Comparison of ENCODE assay signal across 2 cellular contexts in the genomic region with DNA sequence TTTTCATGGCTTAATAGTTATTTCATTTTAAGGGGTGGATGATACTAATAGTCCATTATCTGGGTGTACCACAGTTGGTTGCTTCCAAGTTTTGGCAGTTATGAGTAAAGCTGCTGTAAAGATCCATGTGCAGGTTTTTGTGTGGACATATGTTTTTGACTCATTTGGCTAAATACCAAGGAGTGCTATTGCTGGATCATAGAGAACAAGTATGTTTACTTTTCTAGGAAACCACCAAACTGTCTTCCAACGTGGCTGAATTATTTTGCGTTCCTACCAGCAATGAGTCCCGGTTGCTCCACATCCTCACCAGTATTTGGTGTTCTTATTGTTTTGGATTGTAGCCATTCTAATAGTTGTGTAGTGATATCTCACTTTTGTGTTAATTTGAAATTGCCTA.
TF ChIP-seq lines count a peak whose summit lies in the region.

No MANE protein-coding gene starts in this region.

TF ChIP-seq in SK-N-SH, 30 proteins besides CTCF, POLR2A, EP300 and RAD21 (continued from another document):
- TF ChIP-seq, protein P1, sequence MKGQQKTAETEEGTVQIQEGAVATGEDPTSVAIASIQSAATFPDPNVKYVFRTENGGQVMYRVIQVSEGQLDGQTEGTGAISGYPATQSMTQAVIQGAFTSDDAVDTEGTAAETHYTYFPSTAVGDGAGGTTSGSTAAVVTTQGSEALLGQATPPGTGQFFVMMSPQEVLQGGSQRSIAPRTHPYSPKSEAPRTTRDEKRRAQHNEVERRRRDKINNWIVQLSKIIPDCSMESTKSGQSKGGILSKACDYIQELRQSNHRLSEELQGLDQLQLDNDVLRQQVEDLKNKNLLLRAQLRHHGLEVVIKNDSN (IDR thresholded peaks at IDR 0.05; ENCODE audit: borderline replicate concordance, low read depth): no peak
- TF ChIP-seq RFX5 (IDR thresholded peaks at IDR 0.05; ENCODE audit: low read length) (no peak), TEAD4 (IDR thresholded peaks at IDR 0.05; ENCODE audit: borderline replicate concordance, insufficient read depth) (no peak), NFIC (IDR thresholded peaks at IDR 0.05; ENCODE audit: borderline replicate concordance) (peak; percentile 56; the same call in 1 of the 2 replicates), JUND (IDR thresholded peaks at IDR 0.05) (peak; percentile 28; the same call in 1 of the 2 replicates), EZH2phosphoT487 (IDR thresholded peaks at IDR 0.05; ENCODE audit: borderline replicate concordance, low read depth) (no peak), RCOR1 (IDR thresholded peaks at IDR 0.05; ENCODE audit: low read length) (no peak), ELF1 (IDR thresholded peaks at IDR 0.05) (no peak)
- TF ChIP-seq, protein P2, sequence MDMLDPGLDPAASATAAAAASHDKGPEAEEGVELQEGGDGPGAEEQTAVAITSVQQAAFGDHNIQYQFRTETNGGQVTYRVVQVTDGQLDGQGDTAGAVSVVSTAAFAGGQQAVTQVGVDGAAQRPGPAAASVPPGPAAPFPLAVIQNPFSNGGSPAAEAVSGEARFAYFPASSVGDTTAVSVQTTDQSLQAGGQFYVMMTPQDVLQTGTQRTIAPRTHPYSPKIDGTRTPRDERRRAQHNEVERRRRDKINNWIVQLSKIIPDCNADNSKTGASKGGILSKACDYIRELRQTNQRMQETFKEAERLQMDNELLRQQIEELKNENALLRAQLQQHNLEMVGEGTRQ (IDR thresholded peaks at IDR 0.05; ENCODE audit: borderline replicate concordance, low read depth, low read length): no peak
- TF ChIP-seq, protein P3, sequence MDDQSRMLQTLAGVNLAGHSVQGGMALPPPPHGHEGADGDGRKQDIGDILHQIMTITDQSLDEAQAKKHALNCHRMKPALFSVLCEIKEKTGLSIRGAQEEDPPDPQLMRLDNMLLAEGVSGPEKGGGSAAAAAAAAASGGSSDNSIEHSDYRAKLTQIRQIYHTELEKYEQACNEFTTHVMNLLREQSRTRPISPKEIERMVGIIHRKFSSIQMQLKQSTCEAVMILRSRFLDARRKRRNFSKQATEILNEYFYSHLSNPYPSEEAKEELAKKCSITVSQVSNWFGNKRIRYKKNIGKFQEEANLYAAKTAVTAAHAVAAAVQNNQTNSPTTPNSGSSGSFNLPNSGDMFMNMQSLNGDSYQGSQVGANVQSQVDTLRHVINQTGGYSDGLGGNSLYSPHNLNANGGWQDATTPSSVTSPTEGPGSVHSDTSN (IDR thresholded peaks at IDR 0.05): no peak
TF ChIP-seq in SK-N-SH: peak in this region for 5.

TF ChIP-seq in SK-N-SH treated with all-trans-retinoic acid at 6 μM for 48 hours, 23 proteins besides CTCF, POLR2A, EP300 and RAD21 (continued from another document):
- TF ChIP-seq POU6F1 (CRISPR knock-in tag; IDR thresholded peaks at IDR 0.05; ENCODE audit: borderline replicate concordance, low read depth) (no peak), TOX (CRISPR knock-in tag; IDR thresholded peaks at IDR 0.05; ENCODE audit: borderline replicate concordance) (no peak), TSHZ2 (CRISPR knock-in tag; IDR thresholded peaks at IDR 0.05) (no peak), SNAI2 (CRISPR knock-in tag; IDR thresholded peaks at IDR 0.05) (no peak), ISL1 (CRISPR knock-in tag; IDR thresholded peaks at IDR 0.05) (no peak), BACH2 (CRISPR knock-in tag; IDR thresholded peaks at IDR 0.05; ENCODE audit: borderline replicate concordance) (no peak), ZNF565 (CRISPR knock-in tag; conservative IDR thresholded peaks at IDR 0.05; ENCODE audit: low read depth) (no peak)
